In genomic region chr5:149423287-149424268, GRCh38 we compare ENCODE assay signal across 2 cellular contexts.
TF ChIP-seq lines count a peak whose summit lies in the region.

No MANE protein-coding gene starts in this region.

TF ChIP-seq in IMR-90, 13 proteins besides CTCF, POLR2A, EP300 and RAD21:
- peak; percentile 33; the same call in 1 of the 2 replicates for TF ChIP-seq MXI1 (IDR thresholded peaks at IDR 0.05; ENCODE audit: borderline replicate concordance, low read depth, low read length)
- no peak for TF ChIP-seq FOS (IDR thresholded peaks at IDR 0.05; ENCODE audit: low read depth, low read length)
- TF ChIP-seq BHLHE40 (IDR thresholded peaks at IDR 0.05; ENCODE audit: low read depth, low read length), result no peak
- no peak for TF ChIP-seq RFX5 (IDR thresholded peaks at IDR 0.05; ENCODE audit: low read depth, low read length)
- TF ChIP-seq MAZ (IDR thresholded peaks at IDR 0.05; ENCODE audit: borderline replicate concordance, low read depth, low read length), result peak; percentile 59
- no peak for TF ChIP-seq CHD1 (IDR thresholded peaks at IDR 0.05; ENCODE audit: low read depth, low read length)
- no peak for TF ChIP-seq ELK1 (IDR thresholded peaks at IDR 0.05; ENCODE audit: borderline replicate concordance, low read depth, low read length)
- no peak; the same call in 1 of the 2 replicates for TF ChIP-seq CEBPB (IDR thresholded peaks at IDR 0.05; ENCODE audit: low read depth, low read length)

TF ChIP-seq in HepG2, 621 proteins besides CTCF, POLR2A, EP300 and RAD21 (continues in another document):
- TF ChIP-seq ZBTB40 (IDR thresholded peaks at IDR 0.05) (no peak), ZBTB40 (CRISPR knock-in tag; IDR thresholded peaks at IDR 0.05) (no peak), KAT2B (IDR thresholded peaks at IDR 0.05; ENCODE audit: borderline replicate concordance, low read depth, low read length) (no peak), ZNF343 (CRISPR knock-in tag; IDR thresholded peaks at IDR 0.05) (no peak), GLMP (CRISPR knock-in tag; IDR thresholded peaks at IDR 0.05; ENCODE audit: borderline replicate concordance) (no peak), HNF4G (IDR thresholded peaks at IDR 0.05; ENCODE audit: borderline replicate concordance, low read depth, low read length) (no peak), HNF4G (CRISPR knock-in tag; IDR thresholded peaks at IDR 0.05; ENCODE audit: borderline replicate concordance, low read depth) (no peak), ZFP82 (CRISPR knock-in tag; IDR thresholded peaks at IDR 0.05; ENCODE audit: borderline replicate concordance) (no peak), EED (CRISPR knock-in tag; IDR thresholded peaks at IDR 0.05) (no peak), ZNF251 (CRISPR knock-in tag; IDR thresholded peaks at IDR 0.05) (no peak), ZNF704 (CRISPR knock-in tag; IDR thresholded peaks at IDR 0.05; ENCODE audit: borderline replicate concordance) (no peak), NFKBIZ (CRISPR knock-in tag; IDR thresholded peaks at IDR 0.05) (no peak), EZH2 (conservative IDR thresholded peaks at IDR 0.05; ENCODE audit: low read depth, low read length) (no peak), ZNF670 (CRISPR knock-in tag; IDR thresholded peaks at IDR 0.05; ENCODE audit: borderline replicate concordance) (no peak), FOXO4 (CRISPR knock-in tag; conservative IDR thresholded peaks at IDR 0.05) (no peak), BHLHE40 (IDR thresholded peaks at IDR 0.05; ENCODE audit: low read length) (no peak), MED13 (CRISPR knock-in tag; IDR thresholded peaks at IDR 0.05) (no peak), ZNF563 (CRISPR knock-in tag; IDR thresholded peaks at IDR 0.05) (no peak)
- TF ChIP-seq, protein P1, sequence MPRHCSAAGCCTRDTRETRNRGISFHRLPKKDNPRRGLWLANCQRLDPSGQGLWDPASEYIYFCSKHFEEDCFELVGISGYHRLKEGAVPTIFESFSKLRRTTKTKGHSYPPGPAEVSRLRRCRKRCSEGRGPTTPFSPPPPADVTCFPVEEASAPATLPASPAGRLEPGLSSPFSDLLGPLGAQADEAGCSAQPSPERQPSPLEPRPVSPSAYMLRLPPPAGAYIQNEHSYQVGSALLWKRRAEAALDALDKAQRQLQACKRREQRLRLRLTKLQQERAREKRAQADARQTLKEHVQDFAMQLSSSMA (CRISPR knock-in tag; IDR thresholded peaks at IDR 0.05), result no peak
- TF ChIP-seq, protein P2, sequence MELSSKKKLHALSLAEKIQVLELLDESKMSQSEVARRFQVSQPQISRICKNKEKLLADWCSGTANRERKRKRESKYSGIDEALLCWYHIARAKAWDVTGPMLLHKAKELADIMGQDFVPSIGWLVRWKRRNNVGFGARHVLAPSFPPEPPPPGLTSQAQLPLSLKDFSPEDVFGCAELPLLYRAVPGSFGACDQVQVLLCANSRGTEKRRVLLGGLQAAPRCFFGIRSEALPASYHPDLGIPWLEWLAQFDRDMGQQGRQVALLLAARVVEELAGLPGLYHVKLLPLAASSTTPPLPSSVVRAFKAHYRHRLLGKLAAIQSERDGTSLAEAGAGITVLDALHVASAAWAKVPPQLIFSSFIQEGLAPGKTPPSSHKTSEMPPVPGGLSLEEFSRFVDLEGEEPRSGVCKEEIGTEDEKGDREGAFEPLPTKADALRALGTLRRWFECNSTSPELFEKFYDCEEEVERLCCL (CRISPR knock-in tag; IDR thresholded peaks at IDR 0.05; ENCODE audit: borderline replicate concordance), result no peak
- TF ChIP-seq, protein P3, sequence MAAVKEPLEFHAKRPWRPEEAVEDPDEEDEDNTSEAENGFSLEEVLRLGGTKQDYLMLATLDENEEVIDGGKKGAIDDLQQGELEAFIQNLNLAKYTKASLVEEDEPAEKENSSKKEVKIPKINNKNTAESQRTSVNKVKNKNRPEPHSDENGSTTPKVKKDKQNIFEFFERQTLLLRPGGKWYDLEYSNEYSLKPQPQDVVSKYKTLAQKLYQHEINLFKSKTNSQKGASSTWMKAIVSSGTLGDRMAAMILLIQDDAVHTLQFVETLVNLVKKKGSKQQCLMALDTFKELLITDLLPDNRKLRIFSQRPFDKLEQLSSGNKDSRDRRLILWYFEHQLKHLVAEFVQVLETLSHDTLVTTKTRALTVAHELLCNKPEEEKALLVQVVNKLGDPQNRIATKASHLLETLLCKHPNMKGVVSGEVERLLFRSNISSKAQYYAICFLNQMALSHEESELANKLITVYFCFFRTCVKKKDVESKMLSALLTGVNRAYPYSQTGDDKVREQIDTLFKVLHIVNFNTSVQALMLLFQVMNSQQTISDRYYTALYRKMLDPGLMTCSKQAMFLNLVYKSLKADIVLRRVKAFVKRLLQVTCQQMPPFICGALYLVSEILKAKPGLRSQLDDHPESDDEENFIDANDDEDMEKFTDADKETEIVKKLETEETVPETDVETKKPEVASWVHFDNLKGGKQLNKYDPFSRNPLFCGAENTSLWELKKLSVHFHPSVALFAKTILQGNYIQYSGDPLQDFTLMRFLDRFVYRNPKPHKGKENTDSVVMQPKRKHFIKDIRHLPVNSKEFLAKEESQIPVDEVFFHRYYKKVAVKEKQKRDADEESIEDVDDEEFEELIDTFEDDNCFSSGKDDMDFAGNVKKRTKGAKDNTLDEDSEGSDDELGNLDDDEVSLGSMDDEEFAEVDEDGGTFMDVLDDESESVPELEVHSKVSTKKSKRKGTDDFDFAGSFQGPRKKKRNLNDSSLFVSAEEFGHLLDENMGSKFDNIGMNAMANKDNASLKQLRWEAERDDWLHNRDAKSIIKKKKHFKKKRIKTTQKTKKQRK (IDR thresholded peaks at IDR 0.05; ENCODE audit: low read length), result no peak
